Comparison of ENCODE assay signal across 20 cellular contexts in genomic region chr18:9520666-9521065, GRCh38. TPM values are rescaled to one million over a fixed set of nuclear protein-coding genes. Genes with fewer than 3 reads are reported as not detected.
DNase-seq lines count a peak whose midpoint lies in the region; ATAC-seq and TF ChIP-seq lines count a peak whose summit lies in the region.
"Had no signal": no experiment of that assay in that cellular context is flagged by ENCODE, and none has a peak within 500 bp of the region (broad histone marks: within the 10 kb centered on the region; RNA-seq: fewer than 3 reads in every experiment).

No MANE protein-coding gene starts in this region.

- H3K27me3 ChIP-seq in esophagus muscularis mucosa (no peaks in the 10 kb centered on the region), vagina (no peaks in the 10 kb centered on the region)
- H3K27me3 ChIP-seq: BE2C had no signal

- no peak for TF ChIP-seq EP300 in esophagus muscularis mucosa (IDR thresholded peaks at IDR 0.05)

- DNase-seq in LHCN-M2 (ENCODE audit: low read depth) (peak; percentile 56), esophagus muscularis mucosa (ENCODE audit: extremely low spot score) (peak; percentile 72), fibroblast of the aortic adventitia (ENCODE audit: low read depth) (peak; percentile 68), vagina (ENCODE audit: extremely low spot score in 2 of 2) (no peak)
- no peak for DNase-seq in stimulated activated naive B cell treated with anti-CD40 and anti-IgM and Interleukin-4, amounts not matched to agents 10 μg/mL and 1 μg/mL and 100 μg/mL, for 72 hours
- no peak for DNase-seq in stimulated activated CD8-positive, alpha-beta memory T cell treated with anti-CD3 and anti-CD28 coated beads, Interleukin-4, amount 100 ng/mL, for 48 hours
- DNase-seq: BE2C, DMS53, EL, GF-D8, MM.1S, NCI-H1092, NCI-H1436, NCI-H1930, NCI-H524 treated with DMSO at 0.1 percent for 48 hours, NCI-H82, SIG-M5, SK-N-SH had no signal

- H3K36me3 ChIP-seq in esophagus muscularis mucosa (peaks cover 5 to 44% (median 20%) of the 10 kb centered on the region in 4 donors), vagina (peaks cover 0 to 37% of the 10 kb centered on the region in 2 donors)
- H3K36me3 ChIP-seq: BE2C had no signal

- no peak for ATAC-seq in stimulated activated memory B cell treated with anti-CD40 and anti-IgM and Interleukin-4, amounts not matched to agents 10 μg/mL and 1 μg/mL and 100 μg/mL, for 72 hours
- ATAC-seq in stimulated activated naive B cell treated with anti-CD40 and anti-IgM and Interleukin-4, amounts not matched to agents 10 μg/mL and 1 μg/mL and 100 μg/mL, for 72 hours (replicated peaks) = no peak
- ATAC-seq: Panc1 had no signal

- H3K27ac ChIP-seq in esophagus muscularis mucosa (replicated peaks in 1 of 4) = no peak overlapping the region
- peak overlapping the region; percentile 45 for H3K27ac ChIP-seq in vagina

- no peak overlapping the region for H3K27ac Mint-ChIP-seq in stimulated activated memory B cell treated with anti-CD40 and anti-IgM and Interleukin-4, amounts not matched to agents 10 μg/mL and 1 μg/mL and 100 μg/mL, for 72 hours
- H3K27ac Mint-ChIP-seq in stimulated activated naive B cell treated with anti-CD40 and anti-IgM and Interleukin-4, amounts not matched to agents 10 μg/mL and 1 μg/mL and 100 μg/mL, for 72 hours = no peak overlapping the region

- no peaks in the 10 kb centered on the region for H3K4me1 Mint-ChIP-seq in stimulated activated memory B cell treated with anti-CD40 and anti-IgM and Interleukin-4, amounts not matched to agents 10 μg/mL and 1 μg/mL and 100 μg/mL, for 72 hours
- no peaks in the 10 kb centered on the region for H3K4me1 Mint-ChIP-seq in stimulated activated naive B cell treated with anti-CD40 and anti-IgM and Interleukin-4, amounts not matched to agents 10 μg/mL and 1 μg/mL and 100 μg/mL, for 72 hours

- no peak overlapping the region for H3K4me3 Mint-ChIP-seq in stimulated activated memory B cell treated with anti-CD40 and anti-IgM and Interleukin-4, amounts not matched to agents 10 μg/mL and 1 μg/mL and 100 μg/mL, for 72 hours
- no peak overlapping the region for H3K4me3 Mint-ChIP-seq in stimulated activated naive B cell treated with anti-CD40 and anti-IgM and Interleukin-4, amounts not matched to agents 10 μg/mL and 1 μg/mL and 100 μg/mL, for 72 hours

- intact Hi-C loops in esophagus muscularis mucosa (cut with DNase I) (no loop called here), vagina (cut with DNase I) (no loop called here)

- 92% methylated on average over 3 of the region's 3 CpGs for WGBS in esophagus muscularis mucosa

- no peak overlapping the region for H3K4me3 ChIP-seq in esophagus muscularis mucosa
- no peak overlapping the region for H3K4me3 ChIP-seq in fibroblast of the aortic adventitia (ENCODE audit: low read depth, low read length)
- no peak overlapping the region for H3K4me3 ChIP-seq in vagina

- TF ChIP-seq CTCF in esophagus muscularis mucosa (IDR thresholded peaks at IDR 0.05) = no peak
- TF ChIP-seq CTCF in fibroblast of the aortic adventitia (IDR thresholded peaks at IDR 0.05; ENCODE audit: insufficient read depth, low read length) = no peak
- TF ChIP-seq CTCF in vagina (IDR thresholded peaks at IDR 0.05) = no peak

- peaks cover 38% of the 10 kb centered on the region for H3K36me3 Mint-ChIP-seq in stimulated activated memory B cell treated with anti-CD40 and anti-IgM and Interleukin-4, amounts not matched to agents 10 μg/mL and 1 μg/mL and 100 μg/mL, for 72 hours
- peaks cover 13 to 36% of the 10 kb centered on the region in 2 donors for H3K36me3 Mint-ChIP-seq in stimulated activated naive B cell treated with anti-CD40 and anti-IgM and Interleukin-4, amounts not matched to agents 10 μg/mL and 1 μg/mL and 100 μg/mL, for 72 hours

- H3K4me1 ChIP-seq in esophagus muscularis mucosa (peaks cover 0 to 47% (median 30%) of the 10 kb centered on the region in 4 donors), vagina (peaks cover 4% of the 10 kb centered on the region)
- H3K4me1 ChIP-seq: BE2C had no signal

- no peaks in the 10 kb centered on the region for H3K9me3 Mint-ChIP-seq in stimulated activated memory B cell treated with anti-CD40 and anti-IgM and Interleukin-4, amounts not matched to agents 10 μg/mL and 1 μg/mL and 100 μg/mL, for 72 hours
- H3K9me3 Mint-ChIP-seq in stimulated activated naive B cell treated with anti-CD40 and anti-IgM and Interleukin-4, amounts not matched to agents 10 μg/mL and 1 μg/mL and 100 μg/mL, for 72 hours = no peaks in the 10 kb centered on the region

- H3K9me3 ChIP-seq in esophagus muscularis mucosa = no peaks in the 10 kb centered on the region
- H3K9me3 ChIP-seq in vagina = no peaks in the 10 kb centered on the region
- H3K9me3 ChIP-seq: BE2C, SK-N-SH had no signal

- TF ChIP-seq POLR2A in esophagus muscularis mucosa (IDR thresholded peaks at IDR 0.05; ENCODE audit: low read depth) = no peak
- TF ChIP-seq POLR2A in vagina (IDR thresholded peaks at IDR 0.05) = no peak

- H3K27me3 Mint-ChIP-seq in stimulated activated memory B cell treated with anti-CD40 and anti-IgM and Interleukin-4, amounts not matched to agents 10 μg/mL and 1 μg/mL and 100 μg/mL, for 72 hours = no peaks in the 10 kb centered on the region
- H3K27me3 Mint-ChIP-seq in stimulated activated naive B cell treated with anti-CD40 and anti-IgM and Interleukin-4, amounts not matched to agents 10 μg/mL and 1 μg/mL and 100 μg/mL, for 72 hours = no peaks in the 10 kb centered on the region

RNA-seq across cellular contexts. Expression of gene RALBP1, which starts 45.4 kb away (rescaled TPM):
- 67.3 and 70.8 TPM in 2 replicates for total RNA-seq in LHCN-M2 (2014; rRNA removed)
- 34.6 TPM for polyA plus RNA-seq in LHCN-M2 (2012)
- total RNA-seq in esophagus muscularis mucosa = 100 to 1,000 TPM; 103 to 164 (median 115) TPM
- 77.2 and 100 TPM in 2 replicates for total RNA-seq in fibroblast of the aortic adventitia (ENCODE audit: low replicate concordance)
- 65.6 TPM for total RNA-seq in vagina

Comparison
In these comparisons a context has a peak if more than half of its experiments do, and no peak if none do; other contexts are left out.
1. DNase-seq: peak in LHCN-M2 (single experiment), esophagus muscularis mucosa (single experiment) and fibroblast of the aortic adventitia (single experiment); none in vagina (0 of 2), stimulated activated naive B cell treated with anti-CD40 and anti-IgM and Interleukin-4, amounts not matched to agents 10 μg/mL and 1 μg/mL and 100 μg/mL, for 72 hours (single experiment) and stimulated activated CD8-positive, alpha-beta memory T cell treated with anti-CD3 and anti-CD28 coated beads, Interleukin-4, amount 100 ng/mL, for 48 hours (single experiment).